ENCODE assay signal across 26 cellular contexts in genomic region chrX:134191276-134191675, GRCh38. TPM values are rescaled to one million over a fixed set of nuclear protein-coding genes. Genes with fewer than 3 reads are reported as not detected.
"Had no signal": no experiment of that assay in that cellular context is flagged by ENCODE, and none has a peak within 500 bp of the region (broad histone marks: within the 10 kb centered on the region; RNA-seq: fewer than 3 reads in every experiment).

No MANE protein-coding gene starts in this region.

- H3K4me1 ChIP-seq: esophagus muscularis mucosa, gastrocnemius medialis, left lung, lower lobe of right lung had no signal

- FAIRE-seq: endothelial cell of umbilical vein, islet of Langerhans, keratinocyte had no signal

- H3K27ac Mint-ChIP-seq: mesothelial cell of epicardium had no signal

- H3K4me3 Mint-ChIP-seq: mesothelial cell of epicardium had no signal

- H3K9me3 ChIP-seq: esophagus muscularis mucosa, gastrocnemius medialis, heart right ventricle, left lung, lower lobe of right lung, mucosa of descending colon had no signal

- ATAC-seq: gastrocnemius medialis, heart right ventricle, left cardiac atrium, left lung, left ventricle myocardium superior, lower lobe of right lung, mucosa of descending colon had no signal

- H3K4me3 ChIP-seq: coronary artery, dorsolateral prefrontal cortex, esophagus muscularis mucosa, gastrocnemius medialis, heart right ventricle, left lung, lower lobe of right lung, mucosa of descending colon had no signal

- DNase-seq: dermis blood vessel endothelial cell; dorsolateral prefrontal cortex; effector CD4-positive, alpha-beta T cell; effector memory CD4-positive, alpha-beta T cell; foreskin fibroblast; foreskin melanocyte; gastrocnemius medialis; glutamatergic neuron; head of caudate nucleus; heart right ventricle; hippocampal formation; left cardiac atrium; left lung; left ventricle myocardium superior; lower lobe of right lung; mesenchymal stem cell; mucosa of descending colon had no signal

- H3K36me3 Mint-ChIP-seq: mesothelial cell of epicardium had no signal

- H3K27ac ChIP-seq: coronary artery, dorsolateral prefrontal cortex, esophagus muscularis mucosa, gastrocnemius medialis, heart right ventricle, left lung, lower lobe of right lung had no signal

- H3K27me3 ChIP-seq: esophagus muscularis mucosa, gastrocnemius medialis had no signal

- H3K36me3 ChIP-seq: esophagus muscularis mucosa, gastrocnemius medialis, heart right ventricle, left lung, lower lobe of right lung had no signal

RNA-seq across cellular contexts. Expression of gene CCDC160, which starts 45.7 kb away (rescaled TPM):
- total RNA-seq: dermis blood vessel endothelial cell, endothelial cell of umbilical vein, epithelial cell of proximal tubule, esophagus muscularis mucosa, heart right ventricle, left cardiac atrium, left ventricle myocardium superior, lung microvascular endothelial cell, mesenteric fat pad had no signal
- polyA plus RNA-seq: endothelial cell of umbilical vein, heart right ventricle, keratinocyte had no signal
